Comparison of ENCODE assay signal across 1 cellular context in the genomic region with DNA sequence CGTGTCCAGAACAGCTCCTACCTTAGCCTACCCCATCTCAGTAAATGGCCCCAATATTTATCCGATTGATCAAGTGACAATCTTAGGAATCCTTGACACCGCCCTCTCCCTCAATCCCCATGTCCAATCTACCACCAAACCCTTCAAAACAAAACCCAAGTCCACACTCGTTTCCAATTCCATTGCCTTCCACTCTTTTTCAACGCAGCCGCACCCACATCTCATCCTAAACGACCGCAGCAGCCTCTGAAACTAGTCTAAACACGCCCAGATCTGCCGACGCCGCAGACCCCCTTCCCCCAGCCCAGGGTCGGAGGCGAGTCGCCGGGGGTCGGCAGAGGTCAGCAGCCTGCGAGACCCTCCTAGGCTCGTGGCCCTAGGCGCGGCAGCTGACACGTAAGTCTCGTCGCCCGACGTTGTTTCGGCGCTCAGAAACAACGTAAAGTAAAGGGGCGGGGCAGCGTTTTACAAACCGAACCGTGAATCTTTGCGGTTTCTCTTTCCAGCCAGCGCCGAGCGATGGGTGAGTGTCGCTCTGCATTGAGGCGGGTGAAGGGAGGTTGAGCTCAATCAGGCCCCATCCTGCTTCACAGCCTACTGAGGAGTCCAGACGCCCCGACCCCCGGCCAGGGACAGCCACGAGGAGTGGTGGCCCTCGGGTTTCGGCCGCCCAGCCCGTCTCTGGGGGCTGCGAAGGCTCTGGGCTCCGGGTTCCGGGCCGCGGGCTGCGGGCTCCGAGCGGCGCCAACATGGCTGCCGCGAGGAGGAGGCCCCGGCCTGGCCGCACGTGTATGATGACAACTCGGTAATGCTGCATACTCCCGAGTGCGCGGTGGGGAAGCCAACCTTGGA.
TF ChIP-seq lines count a peak whose summit lies in the region.

A gene (plus strand): TSS at position 463 of the 852 bp plus-strand sequence. CDS start 57 bp downstream, at position 520.

TF ChIP-seq in HepG2, 621 proteins besides CTCF, POLR2A, EP300 and RAD21 (continued from another document and continues in another):
- TF ChIP-seq, protein P1, sequence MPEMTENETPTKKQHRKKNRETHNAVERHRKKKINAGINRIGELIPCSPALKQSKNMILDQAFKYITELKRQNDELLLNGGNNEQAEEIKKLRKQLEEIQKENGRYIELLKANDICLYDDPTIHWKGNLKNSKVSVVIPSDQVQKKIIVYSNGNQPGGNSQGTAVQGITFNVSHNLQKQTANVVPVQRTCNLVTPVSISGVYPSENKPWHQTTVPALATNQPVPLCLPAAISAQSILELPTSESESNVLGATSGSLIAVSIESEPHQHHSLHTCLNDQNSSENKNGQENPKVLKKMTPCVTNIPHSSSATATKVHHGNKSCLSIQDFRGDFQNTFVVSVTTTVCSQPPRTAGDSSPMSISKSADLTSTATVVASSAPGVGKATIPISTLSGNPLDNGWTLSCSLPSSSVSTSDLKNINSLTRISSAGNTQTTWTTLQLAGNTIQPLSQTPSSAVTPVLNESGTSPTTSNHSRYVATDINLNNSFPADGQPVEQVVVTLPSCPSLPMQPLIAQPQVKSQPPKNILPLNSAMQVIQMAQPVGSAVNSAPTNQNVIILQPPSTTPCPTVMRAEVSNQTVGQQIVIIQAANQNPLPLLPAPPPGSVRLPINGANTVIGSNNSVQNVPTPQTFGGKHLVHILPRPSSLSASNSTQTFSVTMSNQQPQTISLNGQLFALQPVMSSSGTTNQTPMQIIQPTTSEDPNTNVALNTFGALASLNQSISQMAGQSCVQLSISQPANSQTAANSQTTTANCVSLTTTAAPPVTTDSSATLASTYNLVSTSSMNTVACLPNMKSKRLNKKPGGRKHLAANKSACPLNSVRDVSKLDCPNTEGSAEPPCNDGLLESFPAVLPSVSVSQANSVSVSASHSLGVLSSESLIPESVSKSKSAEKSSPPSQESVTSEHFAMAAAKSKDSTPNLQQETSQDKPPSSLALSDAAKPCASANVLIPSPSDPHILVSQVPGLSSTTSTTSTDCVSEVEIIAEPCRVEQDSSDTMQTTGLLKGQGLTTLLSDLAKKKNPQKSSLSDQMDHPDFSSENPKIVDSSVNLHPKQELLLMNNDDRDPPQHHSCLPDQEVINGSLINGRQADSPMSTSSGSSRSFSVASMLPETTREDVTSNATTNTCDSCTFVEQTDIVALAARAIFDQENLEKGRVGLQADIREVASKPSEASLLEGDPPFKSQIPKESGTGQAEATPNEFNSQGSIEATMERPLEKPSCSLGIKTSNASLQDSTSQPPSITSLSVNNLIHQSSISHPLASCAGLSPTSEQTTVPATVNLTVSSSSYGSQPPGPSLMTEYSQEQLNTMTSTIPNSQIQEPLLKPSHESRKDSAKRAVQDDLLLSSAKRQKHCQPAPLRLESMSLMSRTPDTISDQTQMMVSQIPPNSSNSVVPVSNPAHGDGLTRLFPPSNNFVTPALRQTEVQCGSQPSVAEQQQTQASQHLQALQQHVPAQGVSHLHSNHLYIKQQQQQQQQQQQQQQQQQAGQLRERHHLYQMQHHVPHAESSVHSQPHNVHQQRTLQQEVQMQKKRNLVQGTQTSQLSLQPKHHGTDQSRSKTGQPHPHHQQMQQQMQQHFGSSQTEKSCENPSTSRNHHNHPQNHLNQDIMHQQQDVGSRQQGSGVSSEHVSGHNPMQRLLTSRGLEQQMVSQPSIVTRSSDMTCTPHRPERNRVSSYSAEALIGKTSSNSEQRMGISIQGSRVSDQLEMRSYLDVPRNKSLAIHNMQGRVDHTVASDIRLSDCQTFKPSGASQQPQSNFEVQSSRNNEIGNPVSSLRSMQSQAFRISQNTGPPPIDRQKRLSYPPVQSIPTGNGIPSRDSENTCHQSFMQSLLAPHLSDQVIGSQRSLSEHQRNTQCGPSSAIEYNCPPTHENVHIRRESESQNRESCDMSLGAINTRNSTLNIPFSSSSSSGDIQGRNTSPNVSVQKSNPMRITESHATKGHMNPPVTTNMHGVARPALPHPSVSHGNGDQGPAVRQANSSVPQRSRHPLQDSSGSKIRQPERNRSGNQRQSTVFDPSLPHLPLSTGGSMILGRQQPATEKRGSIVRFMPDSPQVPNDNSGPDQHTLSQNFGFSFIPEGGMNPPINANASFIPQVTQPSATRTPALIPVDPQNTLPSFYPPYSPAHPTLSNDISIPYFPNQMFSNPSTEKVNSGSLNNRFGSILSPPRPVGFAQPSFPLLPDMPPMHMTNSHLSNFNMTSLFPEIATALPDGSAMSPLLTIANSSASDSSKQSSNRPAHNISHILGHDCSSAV (CRISPR knock-in tag; IDR thresholded peaks at IDR 0.05; ENCODE audit: borderline replicate concordance): no peak
- peak; percentile 71; the same call in 1 of the 2 replicates for TF ChIP-seq ZNF589 (CRISPR knock-in tag; conservative IDR thresholded peaks at IDR 0.05)
- TF ChIP-seq CHD2 (IDR thresholded peaks at IDR 0.05; ENCODE audit: low read depth, low read length): peak; percentile 73
- TF ChIP-seq, protein P2, sequence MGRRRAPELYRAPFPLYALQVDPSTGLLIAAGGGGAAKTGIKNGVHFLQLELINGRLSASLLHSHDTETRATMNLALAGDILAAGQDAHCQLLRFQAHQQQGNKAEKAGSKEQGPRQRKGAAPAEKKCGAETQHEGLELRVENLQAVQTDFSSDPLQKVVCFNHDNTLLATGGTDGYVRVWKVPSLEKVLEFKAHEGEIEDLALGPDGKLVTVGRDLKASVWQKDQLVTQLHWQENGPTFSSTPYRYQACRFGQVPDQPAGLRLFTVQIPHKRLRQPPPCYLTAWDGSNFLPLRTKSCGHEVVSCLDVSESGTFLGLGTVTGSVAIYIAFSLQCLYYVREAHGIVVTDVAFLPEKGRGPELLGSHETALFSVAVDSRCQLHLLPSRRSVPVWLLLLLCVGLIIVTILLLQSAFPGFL (CRISPR knock-in tag; IDR thresholded peaks at IDR 0.05): no peak
- TF ChIP-seq RAD51 (IDR thresholded peaks at IDR 0.05; ENCODE audit: borderline replicate concordance): peak; percentile 13; the same call in 1 of the 2 replicates
- TF ChIP-seq ZFY (CRISPR knock-in tag; IDR thresholded peaks at IDR 0.05): peak; percentile 97
- TF ChIP-seq, protein P3, sequence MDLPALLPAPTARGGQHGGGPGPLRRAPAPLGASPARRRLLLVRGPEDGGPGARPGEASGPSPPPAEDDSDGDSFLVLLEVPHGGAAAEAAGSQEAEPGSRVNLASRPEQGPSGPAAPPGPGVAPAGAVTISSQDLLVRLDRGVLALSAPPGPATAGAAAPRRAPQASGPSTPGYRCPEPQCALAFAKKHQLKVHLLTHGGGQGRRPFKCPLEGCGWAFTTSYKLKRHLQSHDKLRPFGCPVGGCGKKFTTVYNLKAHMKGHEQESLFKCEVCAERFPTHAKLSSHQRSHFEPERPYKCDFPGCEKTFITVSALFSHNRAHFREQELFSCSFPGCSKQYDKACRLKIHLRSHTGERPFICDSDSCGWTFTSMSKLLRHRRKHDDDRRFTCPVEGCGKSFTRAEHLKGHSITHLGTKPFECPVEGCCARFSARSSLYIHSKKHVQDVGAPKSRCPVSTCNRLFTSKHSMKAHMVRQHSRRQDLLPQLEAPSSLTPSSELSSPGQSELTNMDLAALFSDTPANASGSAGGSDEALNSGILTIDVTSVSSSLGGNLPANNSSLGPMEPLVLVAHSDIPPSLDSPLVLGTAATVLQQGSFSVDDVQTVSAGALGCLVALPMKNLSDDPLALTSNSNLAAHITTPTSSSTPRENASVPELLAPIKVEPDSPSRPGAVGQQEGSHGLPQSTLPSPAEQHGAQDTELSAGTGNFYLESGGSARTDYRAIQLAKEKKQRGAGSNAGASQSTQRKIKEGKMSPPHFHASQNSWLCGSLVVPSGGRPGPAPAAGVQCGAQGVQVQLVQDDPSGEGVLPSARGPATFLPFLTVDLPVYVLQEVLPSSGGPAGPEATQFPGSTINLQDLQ (CRISPR knock-in tag; IDR thresholded peaks at IDR 0.05): no peak
- TF ChIP-seq ZNF672 (CRISPR knock-in tag; IDR thresholded peaks at IDR 0.05): no peak
- TF ChIP-seq, protein P4, sequence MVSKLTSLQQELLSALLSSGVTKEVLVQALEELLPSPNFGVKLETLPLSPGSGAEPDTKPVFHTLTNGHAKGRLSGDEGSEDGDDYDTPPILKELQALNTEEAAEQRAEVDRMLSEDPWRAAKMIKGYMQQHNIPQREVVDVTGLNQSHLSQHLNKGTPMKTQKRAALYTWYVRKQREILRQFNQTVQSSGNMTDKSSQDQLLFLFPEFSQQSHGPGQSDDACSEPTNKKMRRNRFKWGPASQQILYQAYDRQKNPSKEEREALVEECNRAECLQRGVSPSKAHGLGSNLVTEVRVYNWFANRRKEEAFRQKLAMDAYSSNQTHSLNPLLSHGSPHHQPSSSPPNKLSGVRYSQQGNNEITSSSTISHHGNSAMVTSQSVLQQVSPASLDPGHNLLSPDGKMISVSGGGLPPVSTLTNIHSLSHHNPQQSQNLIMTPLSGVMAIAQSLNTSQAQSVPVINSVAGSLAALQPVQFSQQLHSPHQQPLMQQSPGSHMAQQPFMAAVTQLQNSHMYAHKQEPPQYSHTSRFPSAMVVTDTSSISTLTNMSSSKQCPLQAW (CRISPR knock-in tag; IDR thresholded peaks at IDR 0.05): peak; percentile 69; the same call in 1 of the 2 replicates
- 0 out of 2 replicates have a peak, but pooled peaks have one; percentile 73 for TF ChIP-seq U2AF2 (IDR thresholded peaks at IDR 0.05; ENCODE audit: low read depth, low read length)
- peak; percentile 80; the same call in 1 of the 2 replicates for TF ChIP-seq HES4 (CRISPR knock-in tag; IDR thresholded peaks at IDR 0.05; ENCODE audit: borderline replicate concordance)
- peak; percentile 99 for TF ChIP-seq TAF1 (CRISPR knock-in tag; IDR thresholded peaks at IDR 0.05)
- TF ChIP-seq ZNF350 (CRISPR knock-in tag; IDR thresholded peaks at IDR 0.05; ENCODE audit: borderline replicate concordance, low read depth): no peak
- peak; percentile 91 for TF ChIP-seq PHF20 (CRISPR knock-in tag; IDR thresholded peaks at IDR 0.05)
- no peak for TF ChIP-seq MEF2D (CRISPR knock-in tag; IDR thresholded peaks at IDR 0.05)
- TF ChIP-seq ARID2 (CRISPR knock-in tag; IDR thresholded peaks at IDR 0.05; ENCODE audit: borderline replicate concordance): no peak
- no peak for TF ChIP-seq ATRX (CRISPR knock-in tag; IDR thresholded peaks at IDR 0.05; ENCODE audit: borderline replicate concordance)
- no peak for TF ChIP-seq RFX1 (IDR thresholded peaks at IDR 0.05)
- TF ChIP-seq PCBP1 (IDR thresholded peaks at IDR 0.05; ENCODE audit: borderline replicate concordance, low read depth, low read length): no peak
- TF ChIP-seq ELF4 (CRISPR knock-in tag; IDR thresholded peaks at IDR 0.05; ENCODE audit: borderline replicate concordance): peak; percentile 83
- TF ChIP-seq HNRNPLL (IDR thresholded peaks at IDR 0.05; ENCODE audit: low read depth, low read length, poor library complexity, severe bottlenecking): peak; percentile 80
- no peak for TF ChIP-seq SETDB1 (CRISPR knock-in tag; IDR thresholded peaks at IDR 0.05; ENCODE audit: borderline replicate concordance)
- no peak for TF ChIP-seq MBNL3 (CRISPR knock-in tag; conservative IDR thresholded peaks at IDR 0.05)
- TF ChIP-seq BRD4 (CRISPR knock-in tag; IDR thresholded peaks at IDR 0.05): peak; percentile 61; the same call in 1 of the 2 replicates
- TF ChIP-seq NFRKB (IDR thresholded peaks at IDR 0.05): no peak
- TF ChIP-seq, protein P5, sequence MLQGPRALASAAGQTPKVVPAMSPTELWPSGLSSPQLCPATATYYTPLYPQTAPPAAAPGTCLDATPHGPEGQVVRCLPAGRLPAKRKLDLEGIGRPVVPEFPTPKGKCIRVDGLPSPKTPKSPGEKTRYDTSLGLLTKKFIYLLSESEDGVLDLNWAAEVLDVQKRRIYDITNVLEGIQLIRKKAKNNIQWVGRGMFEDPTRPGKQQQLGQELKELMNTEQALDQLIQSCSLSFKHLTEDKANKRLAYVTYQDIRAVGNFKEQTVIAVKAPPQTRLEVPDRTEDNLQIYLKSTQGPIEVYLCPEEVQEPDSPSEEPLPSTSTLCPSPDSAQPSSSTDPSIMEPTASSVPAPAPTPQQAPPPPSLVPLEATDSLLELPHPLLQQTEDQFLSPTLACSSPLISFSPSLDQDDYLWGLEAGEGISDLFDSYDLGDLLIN (CRISPR knock-in tag; IDR thresholded peaks at IDR 0.05; ENCODE audit: borderline replicate concordance): peak; percentile 82; the same call in 1 of the 2 replicates
- no peak for TF ChIP-seq ZNF724P (CRISPR knock-in tag; IDR thresholded peaks at IDR 0.05; ENCODE audit: borderline replicate concordance)
- TF ChIP-seq ZNF792 (CRISPR knock-in tag; IDR thresholded peaks at IDR 0.05): no peak; the same call in 1 of the 2 replicates
- TF ChIP-seq RCOR2 (CRISPR knock-in tag; IDR thresholded peaks at IDR 0.05): no peak
- TF ChIP-seq NCOR1 (IDR thresholded peaks at IDR 0.05; ENCODE audit: borderline replicate concordance, low read length): no peak; the same call in 1 of the 2 replicates
- TF ChIP-seq, protein P6, sequence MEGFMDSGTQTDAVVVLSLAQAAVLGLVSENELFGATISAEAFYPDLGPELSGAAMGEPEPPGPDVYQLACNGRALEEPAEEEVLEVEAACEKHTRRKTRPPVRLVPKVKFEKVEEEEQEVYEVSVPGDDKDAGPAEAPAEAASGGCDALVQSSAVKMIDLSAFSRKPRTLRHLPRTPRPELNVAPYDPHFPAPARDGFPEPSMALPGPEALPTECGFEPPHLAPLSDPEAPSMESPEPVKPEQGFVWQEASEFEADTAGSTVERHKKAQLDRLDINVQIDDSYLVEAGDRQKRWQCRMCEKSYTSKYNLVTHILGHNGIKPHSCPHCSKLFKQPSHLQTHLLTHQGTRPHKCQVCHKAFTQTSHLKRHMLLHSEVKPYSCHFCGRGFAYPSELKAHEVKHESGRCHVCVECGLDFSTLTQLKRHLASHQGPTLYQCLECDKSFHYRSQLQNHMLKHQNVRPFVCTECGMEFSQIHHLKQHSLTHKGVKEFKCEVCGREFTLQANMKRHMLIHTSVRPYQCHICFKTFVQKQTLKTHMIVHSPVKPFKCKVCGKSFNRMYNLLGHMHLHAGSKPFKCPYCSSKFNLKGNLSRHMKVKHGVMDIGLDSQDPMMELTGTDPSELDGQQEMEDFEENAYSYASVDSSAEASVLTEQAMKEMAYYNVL (CRISPR knock-in tag; IDR thresholded peaks at IDR 0.05; ENCODE audit: borderline replicate concordance): 0 out of 2 replicates have a peak, but pooled peaks have one; percentile 44
- TF ChIP-seq PHF8 (CRISPR knock-in tag; IDR thresholded peaks at IDR 0.05): peak; percentile 93
- peak in 1 of 2 experiments; percentile 93; a peak in 1 of 4 replicates for TF ChIP-seq KLF16 (CRISPR knock-in tag; IDR thresholded peaks at IDR 0.05)
- TF ChIP-seq DNMT1 (CRISPR knock-in tag; IDR thresholded peaks at IDR 0.05): no peak
- TF ChIP-seq, protein P7, sequence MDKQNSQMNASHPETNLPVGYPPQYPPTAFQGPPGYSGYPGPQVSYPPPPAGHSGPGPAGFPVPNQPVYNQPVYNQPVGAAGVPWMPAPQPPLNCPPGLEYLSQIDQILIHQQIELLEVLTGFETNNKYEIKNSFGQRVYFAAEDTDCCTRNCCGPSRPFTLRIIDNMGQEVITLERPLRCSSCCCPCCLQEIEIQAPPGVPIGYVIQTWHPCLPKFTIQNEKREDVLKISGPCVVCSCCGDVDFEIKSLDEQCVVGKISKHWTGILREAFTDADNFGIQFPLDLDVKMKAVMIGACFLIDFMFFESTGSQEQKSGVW (CRISPR knock-in tag; IDR thresholded peaks at IDR 0.05; ENCODE audit: borderline replicate concordance): no peak
- no peak for TF ChIP-seq ZNF34 (CRISPR knock-in tag; IDR thresholded peaks at IDR 0.05; ENCODE audit: borderline replicate concordance)
- peak; percentile 76 for TF ChIP-seq SALL1 (CRISPR knock-in tag; IDR thresholded peaks at IDR 0.05)
- TF ChIP-seq ZNF549 (CRISPR knock-in tag; IDR thresholded peaks at IDR 0.05): no peak
- no peak; the same call in 1 of the 2 replicates for TF ChIP-seq ZSCAN25 (CRISPR knock-in tag; IDR thresholded peaks at IDR 0.05)
- TF ChIP-seq MAFK (conservative IDR thresholded peaks at IDR 0.05 in 1 of 2, IDR thresholded peaks at IDR 0.05 in 1 of 2; ENCODE audit: low read length in 2 of 2): peak in 1 of 2 experiments; percentile 24; a peak in 1 of 4 replicates
- no peak; the same call in 1 of the 2 replicates for TF ChIP-seq ZNF547 (CRISPR knock-in tag; IDR thresholded peaks at IDR 0.05)
- TF ChIP-seq SRSF9 (IDR thresholded peaks at IDR 0.05; ENCODE audit: borderline replicate concordance, insufficient read depth, low read depth, low read length, poor library complexity, severe bottlenecking): no peak
